Comparison of ENCODE assay signal across 10 cellular contexts in the genomic region with DNA sequence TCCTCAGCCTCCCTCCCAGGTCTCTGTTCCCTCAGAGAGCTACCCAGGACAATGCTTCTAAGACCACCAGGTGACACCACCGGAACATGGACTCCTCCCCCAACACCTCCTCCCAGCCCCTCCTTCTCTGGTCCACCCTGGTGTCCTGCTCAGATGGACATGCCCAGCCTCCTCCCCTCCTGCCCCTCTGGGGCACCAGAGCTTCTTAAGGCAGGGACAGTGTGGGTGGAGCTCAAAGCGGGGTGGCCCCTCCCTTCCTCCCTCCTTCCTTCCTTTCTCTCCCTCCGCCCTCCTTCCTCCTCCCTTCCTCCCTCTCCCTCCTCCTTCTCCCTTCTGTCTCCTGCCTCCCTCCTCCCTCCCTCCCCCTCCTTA. TPM values are rescaled to one million over a fixed set of nuclear protein-coding genes. Genes with fewer than 3 reads are reported as not detected.
DNase-seq lines count a peak whose midpoint lies in the region; ATAC-seq, FAIRE-seq and TF ChIP-seq lines count a peak whose summit lies in the region.
"Had no signal": no experiment of that assay in that cellular context is flagged by ENCODE, and none has a peak within 500 bp of the region (broad histone marks: within the 10 kb centered on the region; RNA-seq: fewer than 3 reads in every experiment).

No MANE protein-coding gene starts in this region.

- H3K36me3 Mint-ChIP-seq in CD4-positive, CD25-positive, alpha-beta regulatory T cell = no peaks in the 10 kb centered on the region
- peaks cover 8% of the 10 kb centered on the region for H3K36me3 Mint-ChIP-seq in effector memory CD8-positive, alpha-beta T cell (ENCODE audit: insufficient read depth)
- H3K36me3 Mint-ChIP-seq in natural killer cell = no peaks in the 10 kb centered on the region

- H3K27ac ChIP-seq in CD4-positive, CD25-positive, alpha-beta regulatory T cell (ENCODE audit: insufficient read depth, low read length, poor library complexity, severe bottlenecking) = peak overlapping the region; percentile 8

- intact Hi-C loops in natural killer cell (cut with micrococcal nuclease) = no loop called here

- peaks cover 3% of the 10 kb centered on the region for H3K4me1 ChIP-seq in CD4-positive, CD25-positive, alpha-beta regulatory T cell (ENCODE audit: control insufficient read depth, insufficient read depth, low read length, poor library complexity, severe bottlenecking)

- no peaks in the 10 kb centered on the region for H3K27me3 ChIP-seq in CD4-positive, CD25-positive, alpha-beta regulatory T cell (ENCODE audit: control insufficient read depth, insufficient read depth, low read length)

- no peak overlapping the region for H3K4me3 Mint-ChIP-seq in CD4-positive, CD25-positive, alpha-beta regulatory T cell
- H3K4me3 Mint-ChIP-seq in effector memory CD8-positive, alpha-beta T cell = peak overlapping the region; percentile 42 to 47
- H3K4me3 Mint-ChIP-seq in natural killer cell = peak overlapping the region; percentile 83

- no peak for FAIRE-seq in HTR-8/SVneo (lab: Jason Lieb, UNC)
- FAIRE-seq: endometrium had no signal

- no peaks in the 10 kb centered on the region for H3K36me3 ChIP-seq in CD4-positive, CD25-positive, alpha-beta regulatory T cell (ENCODE audit: control insufficient read depth, insufficient read depth, low read length)

- peaks cover 0 to 2% (median 0%) of the 10 kb centered on the region in 7 donors for H3K9me3 Mint-ChIP-seq in CD4-positive, CD25-positive, alpha-beta regulatory T cell
- no peaks in the 10 kb centered on the region for H3K9me3 Mint-ChIP-seq in effector memory CD8-positive, alpha-beta T cell
- no peaks in the 10 kb centered on the region for H3K9me3 Mint-ChIP-seq in natural killer cell

- peaks cover 7% of the 10 kb centered on the region for H3K27me3 Mint-ChIP-seq in CD4-positive, CD25-positive, alpha-beta regulatory T cell
- H3K27me3 Mint-ChIP-seq in effector memory CD8-positive, alpha-beta T cell = peaks cover 19 to 21% of the 10 kb centered on the region in 2 donors
- no peaks in the 10 kb centered on the region for H3K27me3 Mint-ChIP-seq in natural killer cell (ENCODE audit: low read depth in 2 of 2)

- ATAC-seq in CD4-positive, CD25-positive, alpha-beta regulatory T cell (ENCODE audit: low read depth in 2 of 2) = no peak
- ATAC-seq in effector memory CD8-positive, alpha-beta T cell (replicated peaks) = peak; percentile 44
- ATAC-seq in natural killer cell (peak; percentile 42 to 50 (median 49)), GM21825 (IDR thresholded peaks at IDR 0.05; ENCODE audit: unreplicated experiment) (no peak)

- no peak overlapping the region for H3K4me3 ChIP-seq in CD4-positive, CD25-positive, alpha-beta regulatory T cell (ENCODE audit: low read depth, low read length)

- DNase-seq in CD4-positive, CD25-positive, alpha-beta regulatory T cell = peak in 1 of 3 donors; percentile 25
- DNase-seq in HTR-8/SVneo (ENCODE audit: insufficient read length, low spot score) (peak; percentile 38), natural killer cell (no peak), DMS 273 treated with DMSO at 0.1 percent for 48 hours (lab: John Stamatoyannopoulos, UW) (no peak), NK-92 (lab: John Stamatoyannopoulos, UW; ENCODE audit: unreplicated experiment) (no peak), NCI-H2107 (lab: John Stamatoyannopoulos, UW) (no peak)
- DNase-seq in effector memory CD8-positive, alpha-beta T cell = no peak

- no peak for TF ChIP-seq CTCF in natural killer cell (IDR thresholded peaks at IDR 0.05)

- H3K27ac Mint-ChIP-seq in CD4-positive, CD25-positive, alpha-beta regulatory T cell = peak overlapping the region in 2 of 3 donors; percentile 20 to 55
- H3K27ac Mint-ChIP-seq in effector memory CD8-positive, alpha-beta T cell = peak overlapping the region in 1 of 2 donors; percentile 52
- H3K27ac Mint-ChIP-seq in natural killer cell = peak overlapping the region; percentile 65 to 85

- H3K4me1 Mint-ChIP-seq in CD4-positive, CD25-positive, alpha-beta regulatory T cell = peaks cover 0 to 20% (median 0%) of the 10 kb centered on the region in 4 donors
- H3K4me1 Mint-ChIP-seq in effector memory CD8-positive, alpha-beta T cell (ENCODE audit: low read depth in 2 of 2) = peaks cover 0 to 6% of the 10 kb centered on the region in 2 donors
- H3K4me1 Mint-ChIP-seq in natural killer cell = peaks cover under 1 to 14% of the 10 kb centered on the region in 2 donors

- H3K9me3 ChIP-seq in CD4-positive, CD25-positive, alpha-beta regulatory T cell (ENCODE audit: control insufficient read depth in 2 of 2, low read length in 2 of 2) = no peaks in the 10 kb centered on the region

RNA-seq across cellular contexts. Expression of a gene that starts 22.7 kb away (rescaled TPM):
- total RNA-seq in CD4-positive, CD25-positive, alpha-beta regulatory T cell = 0.25 TPM
- under 1 TPM in 1 of 4 donors, not detected in 3; 0.06 TPM for polyA plus RNA-seq in CD4-positive, CD25-positive, alpha-beta regulatory T cell
- 10 to 100 TPM in 1 of 3 donors, 1 to 10 TPM in 2; 5.6 to 10.3 (median 7.6) TPM for total RNA-seq in natural killer cell

RNA-seq across cellular contexts. Expression of a gene that starts 59.1 kb away (rescaled TPM):
- not detected for total RNA-seq in CD4-positive, CD25-positive, alpha-beta regulatory T cell
- not detected for polyA plus RNA-seq in CD4-positive, CD25-positive, alpha-beta regulatory T cell
- not detected for total RNA-seq in natural killer cell
- total RNA-seq: T-helper 1 cell treated with Interleukin-12 subunit alpha and Interleukin-12 subunit beta and Interleukin-4 antibody, amounts not matched to agents 30 ng/mL and 1 ng/mL, for 36 hours had no signal

Comparison
In these comparisons a context has a peak if more than half of its experiments do, and no peak if none do; other contexts are left out.
1. ATAC-seq: peak in effector memory CD8-positive, alpha-beta T cell (single experiment) and natural killer cell (3 of 3); none in CD4-positive, CD25-positive, alpha-beta regulatory T cell (0 of 2) and GM21825 (single experiment).
2. H3K4me3 Mint-ChIP-seq: peak in effector memory CD8-positive, alpha-beta T cell (2 of 2) and natural killer cell (single experiment); none in CD4-positive, CD25-positive, alpha-beta regulatory T cell (0 of 4).